ENCODE assay signal across 1 cellular context in genomic region chr3:194769020-194769643, GRCh38.
TF ChIP-seq lines count a peak whose summit lies in the region.

No MANE protein-coding gene starts in this region.

TF ChIP-seq in SK-N-SH treated with all-trans-retinoic acid at 6 μM for 48 hours, 23 proteins besides CTCF, POLR2A, EP300 and RAD21 (continued from another document):
- TF ChIP-seq CSRNP3 (CRISPR knock-in tag; IDR thresholded peaks at IDR 0.05) (no peak), ZFP3 (CRISPR knock-in tag; IDR thresholded peaks at IDR 0.05) (no peak), ZNF565 (CRISPR knock-in tag; conservative IDR thresholded peaks at IDR 0.05; ENCODE audit: low read depth) (no peak), ISL1 (CRISPR knock-in tag; IDR thresholded peaks at IDR 0.05) (no peak), PATZ1 (CRISPR knock-in tag; IDR thresholded peaks at IDR 0.05; ENCODE audit: borderline replicate concordance) (no peak), BACH2 (CRISPR knock-in tag; IDR thresholded peaks at IDR 0.05; ENCODE audit: borderline replicate concordance) (no peak), ZNF70 (CRISPR knock-in tag; IDR thresholded peaks at IDR 0.05) (no peak)
TF ChIP-seq in SK-N-SH treated with all-trans-retinoic acid at 6 μM for 48 hours: peak in this region for 0.
